Comparison of ENCODE assay signal across 22 cellular contexts in genomic region chr12:45475594-45475993, GRCh38.
DNase-seq lines count a peak whose midpoint lies in the region; ATAC-seq and TF ChIP-seq lines count a peak whose summit lies in the region.
"Had no signal": no experiment of that assay in that cellular context is flagged by ENCODE, and none has a peak within 500 bp of the region (broad histone marks: within the 10 kb centered on the region; RNA-seq: fewer than 3 reads in every experiment).

No MANE protein-coding gene starts in this region.

- H3K27me3 Mint-ChIP-seq in neural progenitor cell (ENCODE audit: insufficient read depth, low read depth) = no peaks in the 10 kb centered on the region

- TF ChIP-seq CTCF in MM.1S (IDR thresholded peaks at IDR 0.05; ENCODE audit: low read length) = no peak
- TF ChIP-seq CTCF in foreskin keratinocyte (conservative IDR thresholded peaks at IDR 0.05) = no peak
- no peak for TF ChIP-seq CTCF in neural progenitor cell (IDR thresholded peaks at IDR 0.05)

- H3K4me3 Mint-ChIP-seq in neural progenitor cell = no peak overlapping the region
- H3K4me3 Mint-ChIP-seq: CD14-positive monocyte; CD4-positive, alpha-beta T cell; CD8-positive, alpha-beta memory T cell had no signal

- no peaks in the 10 kb centered on the region for H3K36me3 Mint-ChIP-seq in neural progenitor cell
- H3K36me3 Mint-ChIP-seq: CD14-positive monocyte had no signal

- H3F3A ChIP-seq in MM.1S (ENCODE audit: insufficient read depth, low read length) = no peaks in the 10 kb centered on the region
- no peaks in the 10 kb centered on the region for H3F3A ChIP-seq in neural progenitor cell (ENCODE audit: low read depth)

- H3K36me3 ChIP-seq in MM.1S (replicated peaks; ENCODE audit: insufficient read depth, low read length) = no peaks in the 10 kb centered on the region
- no peaks in the 10 kb centered on the region for H3K36me3 ChIP-seq in neural progenitor cell
- H3K36me3 ChIP-seq: BE2C; BLaER1 treated with 17β-estradiol and CSF1 and Interleukin-3, amounts not matched to agents 10 nM and 100 nM had no signal

- H3K9me2 ChIP-seq in MM.1S (replicated peaks; ENCODE audit: insufficient read depth, low read length) = no peaks in the 10 kb centered on the region

- peaks cover 2% of the 10 kb centered on the region for H3K4me1 Mint-ChIP-seq in neural progenitor cell
- H3K4me1 Mint-ChIP-seq: CD14-positive monocyte had no signal

- H3K27ac Mint-ChIP-seq in neural progenitor cell = no peak overlapping the region
- H3K27ac Mint-ChIP-seq: CD14-positive monocyte; CD4-positive, alpha-beta T cell; CD8-positive, alpha-beta memory T cell had no signal

- H3K4me1 ChIP-seq in MM.1S (ENCODE audit: low read length) (no peaks in the 10 kb centered on the region), foreskin keratinocyte (peaks cover 4% of the 10 kb centered on the region), neural progenitor cell (no peaks in the 10 kb centered on the region)
- H3K4me1 ChIP-seq: A549 had no signal

- no peaks in the 10 kb centered on the region for H3K27me3 ChIP-seq in MM.1S (replicated peaks; ENCODE audit: insufficient read depth, low read length)
- no peaks in the 10 kb centered on the region for H3K27me3 ChIP-seq in foreskin keratinocyte
- no peaks in the 10 kb centered on the region for H3K27me3 ChIP-seq in neural progenitor cell
- H3K27me3 ChIP-seq: BE2C; BLaER1 treated with 17β-estradiol and CSF1 and Interleukin-3, amounts not matched to agents 10 nM and 100 nM had no signal

- H4K20me1 ChIP-seq in MM.1S (ENCODE audit: insufficient read depth, low read length) = no peaks in the 10 kb centered on the region
- no peaks in the 10 kb centered on the region for H4K20me1 ChIP-seq in neural progenitor cell (ENCODE audit: low read depth)
- H4K20me1 ChIP-seq: BLaER1 treated with 17β-estradiol and CSF1 and Interleukin-3, amounts not matched to agents 10 nM and 100 nM had no signal

- DNase-seq in GM19240 (ENCODE audit: insufficient read length, low spot score) (peak; percentile 2), MM.1S (peak; percentile 13), foreskin keratinocyte (peak; percentile 37 to 77), neural progenitor cell (ENCODE audit: low spot score) (no peak)
- DNase-seq: 8988T; ACHN; AML-193; BE2C; CD4-positive, alpha-beta T cell; CD8-positive, alpha-beta memory T cell; DMS 273 treated with DMSO at 0.1 percent for 48 hours; DMS79; EL; GDM1; GM23248; H7; HCEC 1CT had no signal

- H3K4me2 ChIP-seq in MM.1S (ENCODE audit: low read depth, low read length) (no peak overlapping the region), neural progenitor cell (no peak overlapping the region)
- H3K4me2 ChIP-seq: A549 had no signal

- H3K9me3 ChIP-seq in MM.1S (replicated peaks; ENCODE audit: insufficient read depth, low read length) (0 out of 2 replicates have a peak, but pooled peaks cover 4% of the 10 kb centered on the region), neural progenitor cell (ENCODE audit: low read depth) (peaks cover 11% of the 10 kb centered on the region)
- H3K9me3 ChIP-seq: BE2C had no signal

- H3K9me3 Mint-ChIP-seq in neural progenitor cell = peaks cover 9% of the 10 kb centered on the region

- H3K9ac ChIP-seq in MM.1S (ENCODE audit: low read length) (no peak overlapping the region), neural progenitor cell (no peak overlapping the region)
- H3K9ac ChIP-seq: BLaER1 treated with 17β-estradiol and CSF1 and Interleukin-3, amounts not matched to agents 10 nM and 100 nM; GM23248 had no signal

- H3K27ac ChIP-seq in MM.1S (ENCODE audit: low read length) = no peak overlapping the region
- H3K27ac ChIP-seq in foreskin keratinocyte = no peak overlapping the region
- no peak overlapping the region for H3K27ac ChIP-seq in neural progenitor cell
- H3K27ac ChIP-seq: A549; BLaER1 treated with 17β-estradiol and CSF1 and Interleukin-3, amounts not matched to agents 10 nM and 100 nM; GM23248 had no signal

- ATAC-seq in foreskin keratinocyte (peak; percentile 75), HG03159 (IDR thresholded peaks at IDR 0.05; ENCODE audit: unreplicated experiment) (no peak), GM21529 (IDR thresholded peaks at IDR 0.05; ENCODE audit: unreplicated experiment) (no peak)
- ATAC-seq: A549 had no signal

- H3K79me2 ChIP-seq in MM.1S (ENCODE audit: low read length) (no peaks in the 10 kb centered on the region), neural progenitor cell (ENCODE audit: low read depth) (no peaks in the 10 kb centered on the region)

- H2AFZ ChIP-seq in MM.1S (ENCODE audit: low read length) = no peak overlapping the region
- H2AFZ ChIP-seq in neural progenitor cell (replicated peaks) = no peak overlapping the region
- H2AFZ ChIP-seq: GM23248 had no signal

- H3K4me3 ChIP-seq in MM.1S (ENCODE audit: low read length) (no peak overlapping the region), neural progenitor cell (no peak overlapping the region)
- H3K4me3 ChIP-seq: A549; BLaER1 treated with 17β-estradiol and CSF1 and Interleukin-3, amounts not matched to agents 10 nM and 100 nM; GM23248 had no signal
